Comparison of ENCODE assay signal across 33 cellular contexts in the genomic region with DNA sequence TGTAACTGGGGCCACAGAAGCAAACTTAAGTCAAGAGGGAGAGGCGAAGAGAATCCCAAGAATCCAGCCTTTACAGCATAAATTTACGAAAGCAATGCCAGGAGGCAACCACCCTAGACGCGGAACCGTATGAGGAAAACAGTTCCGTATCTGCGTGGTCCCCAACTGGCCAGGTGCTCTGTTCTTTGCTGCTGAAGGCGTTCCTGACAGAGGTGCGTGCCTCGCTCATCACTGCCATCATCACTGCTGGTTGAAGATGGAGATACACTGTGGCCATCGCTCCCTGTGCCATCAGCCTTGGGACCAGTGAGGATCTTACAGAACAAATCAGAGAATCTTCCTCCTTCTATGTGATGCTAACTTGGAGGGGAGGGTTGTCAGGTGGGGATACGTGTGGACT.
"Had no signal": no experiment of that assay in that cellular context is flagged by ENCODE, and none has a peak within 500 bp of the region (broad histone marks: within the 10 kb centered on the region; RNA-seq: fewer than 3 reads in every experiment).

No MANE protein-coding gene starts in this region.

- H2AFZ ChIP-seq: parathyroid adenoma had no signal

- H3K27ac Mint-ChIP-seq: naive B cell; naive thymus-derived CD8-positive, alpha-beta T cell; natural killer cell treated with Interleukin-12 subunit alpha and Interleukin-12 subunit beta and Interleukin-15 and Interleukin-18, amount 100 ng/mL, for 72 hours; nephron progenitor cell; stimulated activated memory B cell treated with anti-CD40 and anti-IgM and Interleukin-4, amounts not matched to agents 10 μg/mL and 1 μg/mL and 100 μg/mL, for 72 hours; stimulated activated naive CD8-positive, alpha-beta T cell treated with anti-CD3 and anti-CD28 coated beads, Interleukin-15, amount 100 ng/mL, for 72 hours; type B pancreatic cell had no signal

- H3K4me3 ChIP-seq: ovary, psoas muscle, right lobe of liver, skin epidermis, smooth muscle cell, spleen, suprapubic skin, testis, tibial artery, transverse colon, upper lobe of right lung, uterus had no signal

- H3K27me3 ChIP-seq: neutrophil, ovary, right lobe of liver, testis, transverse colon, upper lobe of right lung, uterus had no signal

- H3K79me2 ChIP-seq: parathyroid adenoma had no signal

- H3K4me1 ChIP-seq: parathyroid adenoma, psoas muscle, right lobe of liver, spleen, suprapubic skin, testis, tibial artery, transverse colon, upper lobe of right lung, uterus had no signal

- H3K9me3 Mint-ChIP-seq: naive B cell; naive thymus-derived CD8-positive, alpha-beta T cell; natural killer cell treated with Interleukin-12 subunit alpha and Interleukin-12 subunit beta and Interleukin-15 and Interleukin-18, amount 100 ng/mL, for 72 hours; nephron progenitor cell; neural crest cell; stimulated activated memory B cell treated with anti-CD40 and anti-IgM and Interleukin-4, amounts not matched to agents 10 μg/mL and 1 μg/mL and 100 μg/mL, for 72 hours; stimulated activated naive CD8-positive, alpha-beta T cell treated with anti-CD3 and anti-CD28 coated beads, Interleukin-15, amount 100 ng/mL, for 72 hours; type B pancreatic cell had no signal

- H3K4me3 Mint-ChIP-seq: naive B cell; naive thymus-derived CD8-positive, alpha-beta T cell; natural killer cell treated with Interleukin-12 subunit alpha and Interleukin-12 subunit beta and Interleukin-15 and Interleukin-18, amount 100 ng/mL, for 72 hours; nephron progenitor cell; neural crest cell; stimulated activated memory B cell treated with anti-CD40 and anti-IgM and Interleukin-4, amounts not matched to agents 10 μg/mL and 1 μg/mL and 100 μg/mL, for 72 hours; stimulated activated naive CD8-positive, alpha-beta T cell treated with anti-CD3 and anti-CD28 coated beads, Interleukin-15, amount 100 ng/mL, for 72 hours; type B pancreatic cell had no signal

- H3K27ac ChIP-seq: neutrophil, ovary, parathyroid adenoma, psoas muscle, right lobe of liver, skin epidermis, spleen, suprapubic skin, testis, tibial artery, transverse colon, upper lobe of right lung, uterus had no signal

- H3K4me2 ChIP-seq: smooth muscle cell had no signal

- H3K36me3 Mint-ChIP-seq: naive B cell; naive thymus-derived CD8-positive, alpha-beta T cell; natural killer cell treated with Interleukin-12 subunit alpha and Interleukin-12 subunit beta and Interleukin-15 and Interleukin-18, amount 100 ng/mL, for 72 hours; stimulated activated memory B cell treated with anti-CD40 and anti-IgM and Interleukin-4, amounts not matched to agents 10 μg/mL and 1 μg/mL and 100 μg/mL, for 72 hours; type B pancreatic cell had no signal

- H3K36me3 ChIP-seq: neutrophil, ovary, right lobe of liver, spleen, suprapubic skin, tibial artery, transverse colon, upper lobe of right lung, uterus had no signal

- ATAC-seq: naive thymus-derived CD8-positive, alpha-beta T cell; psoas muscle; right cardiac atrium; right lobe of liver; stimulated activated memory B cell treated with anti-CD40 and anti-IgM and Interleukin-4, amounts not matched to agents 10 μg/mL and 1 μg/mL and 100 μg/mL, for 72 hours; stimulated activated naive CD8-positive, alpha-beta T cell treated with anti-CD3 and anti-CD28 coated beads, Interleukin-15, amount 100 ng/mL, for 72 hours; stimulated activated naive CD8-positive, alpha-beta T cell treated with anti-CD3 and anti-CD28 coated beads, Interleukin-15, Interleukin-2, amounts not matched to agents 100 U/mL and 50 U/mL, for 24 hours; upper lobe of right lung had no signal

- H3K4me1 Mint-ChIP-seq: naive B cell; neural crest cell; stimulated activated memory B cell treated with anti-CD40 and anti-IgM and Interleukin-4, amounts not matched to agents 10 μg/mL and 1 μg/mL and 100 μg/mL, for 72 hours; stimulated activated naive CD8-positive, alpha-beta T cell treated with anti-CD3 and anti-CD28 coated beads, Interleukin-15, amount 100 ng/mL, for 72 hours had no signal

- H3K9ac ChIP-seq: parathyroid adenoma had no signal

- H3K9me3 ChIP-seq: neutrophil, ovary, psoas muscle, right lobe of liver, spleen, suprapubic skin, testis, tibial artery, transverse colon, upper lobe of right lung, uterus had no signal

- DNase-seq: naive B cell; naive thymus-derived CD8-positive, alpha-beta T cell; nephron progenitor cell; nucleus accumbens; ovary; posterior cingulate gyrus; psoas muscle; right cardiac atrium; right lobe of liver; spleen; stimulated activated CD4-positive, alpha-beta T cell treated with anti-CD3 and anti-CD28 coated beads, Interleukin-12 subunit alpha, Interleukin-12 subunit beta, amount 100 ng/mL, for 4 hours; stimulated activated CD4-positive, alpha-beta T cell treated with anti-CD3 and anti-CD28 coated beads, Interleukin-1b, Interleukin-23, amount 100 ng/mL, for 48 hours; stimulated activated CD4-positive, alpha-beta T cell treated with anti-CD3 and anti-CD28 coated beads, Interleukin-4, amount 100 ng/mL, for 1 hour; stimulated activated CD4-positive, alpha-beta T cell treated with anti-CD3 and anti-CD28 coated beads, Interleukin-4, amount 100 ng/mL, for 4 hours; stimulated activated CD8-positive, alpha-beta memory T cell treated with anti-CD3 and anti-CD28 coated beads, Interleukin-4, amount 100 ng/mL, for 48 hours; stimulated activated naive CD4-positive, alpha-beta T cell; stimulated activated naive CD8-positive, alpha-beta T cell treated with anti-CD3 and anti-CD28 coated beads, Interleukin-15, amount 100 ng/mL, for 72 hours; stimulated activated naive CD8-positive, alpha-beta T cell treated with anti-CD3 and anti-CD28 coated beads, Interleukin-15, Interleukin-2, amounts not matched to agents 100 U/mL and 50 U/mL, for 24 hours; substantia nigra; testis; tibial artery; transverse colon; upper lobe of right lung; uterus had no signal
